Comparison of ENCODE assay signal across 2 cellular contexts in the genomic region with DNA sequence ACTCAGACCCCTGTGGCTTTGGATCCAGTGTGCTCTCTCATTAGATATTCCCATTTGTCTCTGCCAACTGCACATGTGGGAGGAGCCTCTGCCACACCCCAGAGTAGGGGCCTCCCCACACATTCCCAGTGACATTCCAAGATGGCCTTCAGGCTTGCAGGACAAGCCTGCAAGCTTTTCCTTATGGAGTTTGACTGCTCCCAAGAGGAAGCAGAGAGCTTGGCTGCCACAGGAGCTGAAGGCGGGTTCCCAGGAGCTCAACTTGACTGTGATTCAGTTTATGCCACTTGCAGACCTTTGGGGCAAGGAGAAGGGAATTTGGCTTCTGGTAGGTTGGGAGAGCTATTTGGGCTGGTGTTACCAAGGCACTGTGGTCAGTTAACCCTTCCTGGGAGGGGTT.
TF ChIP-seq lines count a peak whose summit lies in the region.

No MANE protein-coding gene starts in this region.

TF ChIP-seq in HCT116, 20 proteins besides CTCF, POLR2A, EP300 and RAD21:
- no peak for TF ChIP-seq JUND (IDR thresholded peaks at IDR 0.05)
- no peak for TF ChIP-seq ZNF274 (IDR thresholded peaks at IDR 0.05; ENCODE audit: low read depth, low read length)
- no peak for TF ChIP-seq CEBPB (IDR thresholded peaks at IDR 0.05; ENCODE audit: low read depth)
- TF ChIP-seq, protein P1, sequence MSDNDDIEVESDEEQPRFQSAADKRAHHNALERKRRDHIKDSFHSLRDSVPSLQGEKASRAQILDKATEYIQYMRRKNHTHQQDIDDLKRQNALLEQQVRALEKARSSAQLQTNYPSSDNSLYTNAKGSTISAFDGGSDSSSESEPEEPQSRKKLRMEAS (IDR thresholded peaks at IDR 0.05) = no peak
- TF ChIP-seq, protein P2, sequence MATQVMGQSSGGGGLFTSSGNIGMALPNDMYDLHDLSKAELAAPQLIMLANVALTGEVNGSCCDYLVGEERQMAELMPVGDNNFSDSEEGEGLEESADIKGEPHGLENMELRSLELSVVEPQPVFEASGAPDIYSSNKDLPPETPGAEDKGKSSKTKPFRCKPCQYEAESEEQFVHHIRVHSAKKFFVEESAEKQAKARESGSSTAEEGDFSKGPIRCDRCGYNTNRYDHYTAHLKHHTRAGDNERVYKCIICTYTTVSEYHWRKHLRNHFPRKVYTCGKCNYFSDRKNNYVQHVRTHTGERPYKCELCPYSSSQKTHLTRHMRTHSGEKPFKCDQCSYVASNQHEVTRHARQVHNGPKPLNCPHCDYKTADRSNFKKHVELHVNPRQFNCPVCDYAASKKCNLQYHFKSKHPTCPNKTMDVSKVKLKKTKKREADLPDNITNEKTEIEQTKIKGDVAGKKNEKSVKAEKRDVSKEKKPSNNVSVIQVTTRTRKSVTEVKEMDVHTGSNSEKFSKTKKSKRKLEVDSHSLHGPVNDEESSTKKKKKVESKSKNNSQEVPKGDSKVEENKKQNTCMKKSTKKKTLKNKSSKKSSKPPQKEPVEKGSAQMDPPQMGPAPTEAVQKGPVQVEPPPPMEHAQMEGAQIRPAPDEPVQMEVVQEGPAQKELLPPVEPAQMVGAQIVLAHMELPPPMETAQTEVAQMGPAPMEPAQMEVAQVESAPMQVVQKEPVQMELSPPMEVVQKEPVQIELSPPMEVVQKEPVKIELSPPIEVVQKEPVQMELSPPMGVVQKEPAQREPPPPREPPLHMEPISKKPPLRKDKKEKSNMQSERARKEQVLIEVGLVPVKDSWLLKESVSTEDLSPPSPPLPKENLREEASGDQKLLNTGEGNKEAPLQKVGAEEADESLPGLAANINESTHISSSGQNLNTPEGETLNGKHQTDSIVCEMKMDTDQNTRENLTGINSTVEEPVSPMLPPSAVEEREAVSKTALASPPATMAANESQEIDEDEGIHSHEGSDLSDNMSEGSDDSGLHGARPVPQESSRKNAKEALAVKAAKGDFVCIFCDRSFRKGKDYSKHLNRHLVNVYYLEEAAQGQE (IDR thresholded peaks at IDR 0.05; ENCODE audit: low read depth) = no peak
- TF ChIP-seq TCF7L2 (IDR thresholded peaks at IDR 0.05; ENCODE audit: borderline replicate concordance, extremely low read depth, insufficient read depth, insufficient read length) = no peak
- no peak for TF ChIP-seq SRF (IDR thresholded peaks at IDR 0.05; ENCODE audit: low read depth)
- no peak for TF ChIP-seq YY1 (IDR thresholded peaks at IDR 0.05; ENCODE audit: extremely low read depth, insufficient replicate concordance, low read depth, low read length)

TF ChIP-seq in H1, 55 proteins besides CTCF, POLR2A, EP300 and RAD21:
- no peak for TF ChIP-seq CEBPB (IDR thresholded peaks at IDR 0.05; ENCODE audit: low read depth, low read length)
- TF ChIP-seq TEAD4 (IDR thresholded peaks at IDR 0.05; ENCODE audit: low read depth, low read length) = no peak
- TF ChIP-seq, protein P3, sequence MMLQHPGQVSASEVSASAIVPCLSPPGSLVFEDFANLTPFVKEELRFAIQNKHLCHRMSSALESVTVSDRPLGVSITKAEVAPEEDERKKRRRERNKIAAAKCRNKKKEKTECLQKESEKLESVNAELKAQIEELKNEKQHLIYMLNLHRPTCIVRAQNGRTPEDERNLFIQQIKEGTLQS (IDR thresholded peaks at IDR 0.05; ENCODE audit: insufficient read depth, low read depth, low read length) = no peak
- TF ChIP-seq CHD2 (IDR thresholded peaks at IDR 0.05; ENCODE audit: low read length) = no peak
- TF ChIP-seq, protein P1 (IDR thresholded peaks at IDR 0.05) = no peak
- TF ChIP-seq CBX8 (IDR thresholded peaks at IDR 0.05; ENCODE audit: borderline replicate concordance, low read depth, low read length) = no peak
- TF ChIP-seq PHF8 (conservative IDR thresholded peaks at IDR 0.05; ENCODE audit: low read depth, low read length) = no peak
- no peak for TF ChIP-seq TBP (IDR thresholded peaks at IDR 0.05; ENCODE audit: low read depth, low read length)
- TF ChIP-seq ZNF274 (IDR thresholded peaks at IDR 0.05; ENCODE audit: borderline replicate concordance, extremely low read depth, low read length) = no peak
- TF ChIP-seq CREB1 (IDR thresholded peaks at IDR 0.05) = no peak
- no peak for TF ChIP-seq SAP30 (IDR thresholded peaks at IDR 0.05; ENCODE audit: insufficient read depth, insufficient replicate concordance, low read length)
- TF ChIP-seq, protein P4, sequence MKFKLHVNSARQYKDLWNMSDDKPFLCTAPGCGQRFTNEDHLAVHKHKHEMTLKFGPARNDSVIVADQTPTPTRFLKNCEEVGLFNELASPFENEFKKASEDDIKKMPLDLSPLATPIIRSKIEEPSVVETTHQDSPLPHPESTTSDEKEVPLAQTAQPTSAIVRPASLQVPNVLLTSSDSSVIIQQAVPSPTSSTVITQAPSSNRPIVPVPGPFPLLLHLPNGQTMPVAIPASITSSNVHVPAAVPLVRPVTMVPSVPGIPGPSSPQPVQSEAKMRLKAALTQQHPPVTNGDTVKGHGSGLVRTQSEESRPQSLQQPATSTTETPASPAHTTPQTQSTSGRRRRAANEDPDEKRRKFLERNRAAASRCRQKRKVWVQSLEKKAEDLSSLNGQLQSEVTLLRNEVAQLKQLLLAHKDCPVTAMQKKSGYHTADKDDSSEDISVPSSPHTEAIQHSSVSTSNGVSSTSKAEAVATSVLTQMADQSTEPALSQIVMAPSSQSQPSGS (IDR thresholded peaks at IDR 0.05; ENCODE audit: low read length) = no peak
- TF ChIP-seq RNF2 (IDR thresholded peaks at IDR 0.05; ENCODE audit: borderline replicate concordance, low read depth, low read length, missing control alignments, poor library complexity, severe bottlenecking) = no peak
- TF ChIP-seq EZH2 (IDR thresholded peaks at IDR 0.05; ENCODE audit: low read depth, low read length, severe bottlenecking) = no peak
- TF ChIP-seq RXRA (IDR thresholded peaks at IDR 0.05; ENCODE audit: insufficient read depth, low read depth, low read length) = no peak
- TF ChIP-seq CTBP2 (IDR thresholded peaks at IDR 0.05; ENCODE audit: borderline replicate concordance, insufficient read depth, insufficient read length, low read length) = no peak
- TF ChIP-seq SP2 (IDR thresholded peaks at IDR 0.05; ENCODE audit: low read length) = no peak
- no peak for TF ChIP-seq KDM5A (IDR thresholded peaks at IDR 0.05; ENCODE audit: low read length)
